In the genomic region with DNA sequence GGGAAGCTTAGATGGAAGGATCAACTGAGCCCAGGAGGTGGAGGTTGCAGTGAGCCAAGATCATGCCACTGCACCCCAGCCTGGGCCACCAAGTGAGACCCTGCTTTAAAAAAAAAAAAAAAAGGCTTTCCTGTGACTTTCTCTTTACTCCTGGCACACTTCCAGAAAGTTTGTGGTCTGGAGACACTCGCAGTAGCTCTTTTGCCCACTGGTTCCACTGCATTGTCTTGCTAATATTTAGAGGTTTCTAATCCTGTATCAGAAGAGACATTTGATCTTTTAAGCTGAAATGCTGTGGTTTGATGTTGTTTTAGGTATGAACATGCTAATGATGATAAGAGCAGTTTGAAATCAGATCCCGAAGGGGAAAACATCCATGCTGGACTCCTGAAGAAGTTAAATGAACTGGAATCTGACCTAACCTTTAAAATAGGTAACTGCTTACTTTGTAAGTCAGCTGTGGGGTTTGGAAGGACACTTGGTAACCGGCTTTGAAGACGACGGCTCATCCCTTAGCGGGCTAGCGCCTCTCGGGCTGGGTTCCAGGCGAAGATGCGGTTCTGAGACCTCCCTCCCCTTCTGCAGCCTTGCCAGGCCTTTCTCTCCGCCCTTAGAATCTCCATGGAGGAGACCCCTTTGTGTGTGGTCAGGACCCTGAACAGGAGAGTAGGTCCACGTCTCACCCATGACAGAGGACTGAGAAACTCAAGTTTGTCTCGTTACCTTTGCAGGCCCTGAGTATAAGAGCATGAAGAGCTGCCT, we compare ENCODE assay signal across 1 cellular context.
TF ChIP-seq lines count a peak whose summit lies in the region.

No MANE protein-coding gene starts in this region.

TF ChIP-seq in HepG2, 621 proteins besides CTCF, POLR2A, EP300 and RAD21:
- TF ChIP-seq ZNF431 (CRISPR knock-in tag; IDR thresholded peaks at IDR 0.05; ENCODE audit: borderline replicate concordance, low read depth) (no peak), ZNF75D (CRISPR knock-in tag; IDR thresholded peaks at IDR 0.05; ENCODE audit: borderline replicate concordance) (0 out of 2 replicates have a peak, but pooled peaks have one; percentile 67)
